8 cellular contexts compared by ENCODE assay signal in genomic region chr1:31934706-31935629, GRCh38. TPM values are rescaled to one million over a fixed set of nuclear protein-coding genes. Genes with fewer than 3 reads are reported as not detected.
A peak's percentile ranks its signal among the peaks of the same experiment; 100 is the strongest.
DNase-seq lines count a peak whose midpoint lies in the region; ATAC-seq and TF ChIP-seq lines count a peak whose summit lies in the region.

No MANE protein-coding gene starts in this region.

- H3K9me2 ChIP-seq in HCT116 (ENCODE audit: insufficient read depth): no peaks in the 10 kb centered on the region

- intact Hi-C loops in HCT116 (cut with micrococcal nuclease): no loop called here
- intact Hi-C loops in activated B cell treated with CpG ODN at 0.5 μM for 24 hours (cut with micrococcal nuclease): loop anchor here (2.0 to 10.0 kb wide), 6 partner anchors 22 to 882 kb away; partner anchors contain the start of genes ADGRB2, MARCKSL1, S100PBP and TMEM39B

- H3K9me3 Mint-ChIP-seq in activated B cell treated with CpG ODN at 0.5 μM for 24 hours: no peaks in the 10 kb centered on the region
- H3K9me3 Mint-ChIP-seq in stimulated activated memory B cell treated with anti-CD40 and anti-IgM and Interleukin-4, amounts not matched to agents 10 μg/mL and 1 μg/mL and 100 μg/mL, for 72 hours: no peaks in the 10 kb centered on the region

- H3K27ac ChIP-seq in 22Rv1: peak overlapping the region; percentile 63
- H3K27ac ChIP-seq in HCT116 (ENCODE audit: low read depth, low read length): peak overlapping the region; percentile 95

- peaks cover 21% of the 10 kb centered on the region for H3K36me3 Mint-ChIP-seq in activated B cell treated with CpG ODN at 0.5 μM for 24 hours (ENCODE audit: low read depth)
- H3K36me3 Mint-ChIP-seq in stimulated activated memory B cell treated with anti-CD40 and anti-IgM and Interleukin-4, amounts not matched to agents 10 μg/mL and 1 μg/mL and 100 μg/mL, for 72 hours: peaks cover 18% of the 10 kb centered on the region

- H3K9me3 ChIP-seq in HCT116 (ENCODE audit: control insufficient read depth in 1 of 2, insufficient read depth in 1 of 2, low read depth in 1 of 2, low read length in 2 of 2): no peaks in the 10 kb centered on the region

- DNase-seq in HCT116 (ENCODE audit: low read depth, low spot score) (no peak), activated B cell treated with CpG ODN at 0.5 μM for 24 hours (no peak), fibroblast of villous mesenchyme (ENCODE audit: low read depth) (peak; percentile 85), NCI-H510A (lab: John Stamatoyannopoulos, UW) (no peak)
- DNase-seq in effector CD4-positive, alpha-beta T cell: no peak
- DNase-seq in effector CD8-positive, alpha-beta T cell (lab: John Stamatoyannopoulos, UW): no peak

- H3K4me3 ChIP-seq in HCT116 (replicated peaks in 1 of 2; ENCODE audit: low read depth in 1 of 2, low read length in 2 of 2): peak overlapping the region; percentile 27 to 92
- peak overlapping the region; percentile 90 for H3K4me3 ChIP-seq in fibroblast of villous mesenchyme (ENCODE audit: low read depth, low read length)

- peak overlapping the region; percentile 91 for H3K4me3 Mint-ChIP-seq in activated B cell treated with CpG ODN at 0.5 μM for 24 hours
- H3K4me3 Mint-ChIP-seq in stimulated activated memory B cell treated with anti-CD40 and anti-IgM and Interleukin-4, amounts not matched to agents 10 μg/mL and 1 μg/mL and 100 μg/mL, for 72 hours: peak overlapping the region; percentile 93

- H3K27me3 Mint-ChIP-seq in activated B cell treated with CpG ODN at 0.5 μM for 24 hours: no peaks in the 10 kb centered on the region
- no peaks in the 10 kb centered on the region for H3K27me3 Mint-ChIP-seq in stimulated activated memory B cell treated with anti-CD40 and anti-IgM and Interleukin-4, amounts not matched to agents 10 μg/mL and 1 μg/mL and 100 μg/mL, for 72 hours

- BruUV-seq in HCT116 (replicated peaks; lab: Mats Ljungman, UMichigan): TSS peak; percentile 90

- H3K36me3 ChIP-seq in HCT116 (ENCODE audit: control insufficient read depth in 1 of 2, insufficient read depth in 2 of 2, low read length in 2 of 2): 0 out of 4 replicates have a peak, but pooled peaks cover 0 to 6% of the 10 kb centered on the region in 2 experiments

- no peak for TF ChIP-seq POLR2A in HCT116 (IDR thresholded peaks at IDR 0.05; ENCODE audit: borderline replicate concordance, extremely low read depth, insufficient read depth, insufficient read length)

- TF ChIP-seq CTCF in 22Rv1 (IDR thresholded peaks at IDR 0.05): no peak
- no peak for TF ChIP-seq CTCF in HCT116 (IDR thresholded peaks at IDR 0.05 in 2 of 3, conservative IDR thresholded peaks at IDR 0.05 in 1 of 3; ENCODE audit: borderline replicate concordance in 1 of 3, insufficient read depth in 1 of 3, low read depth in 2 of 3, low read length in 2 of 3)
- TF ChIP-seq CTCF in activated B cell treated with CpG ODN at 0.5 μM for 24 hours (IDR thresholded peaks at IDR 0.05): no peak
- no peak for TF ChIP-seq CTCF in fibroblast of villous mesenchyme (IDR thresholded peaks at IDR 0.05; ENCODE audit: insufficient read depth, low read depth, low read length)

- TF ChIP-seq RAD21 in HCT116 (IDR thresholded peaks at IDR 0.05; ENCODE audit: low read depth): no peak

- peaks cover 73 to 86% of the 10 kb centered on the region in 2 experiments for H3K4me1 ChIP-seq in HCT116 (ENCODE audit: control insufficient read depth in 1 of 2, insufficient read depth in 2 of 2, low read length in 2 of 2)

- CTCF ChIA-PET in HCT116 (lab: Charles Lee) (interaction anchor here (1.6 kb wide), 1 partner anchor 29 kb away, joined by 16 read pairs; no protein-coding TSS in a partner anchor), activated B cell treated with CpG ODN at 0.5 μM for 24 hours (lab: Charles Lee) (interaction anchor here (0.9 to 2.5 kb wide), 5 partner anchors 11 to 146 kb away, joined by 3 to 14 read pairs (median 4); no protein-coding TSS in a partner anchor)

- peaks cover 79% of the 10 kb centered on the region for H3K79me2 ChIP-seq in HCT116 (ENCODE audit: insufficient read depth, low read length)

- POLR2A ChIA-PET in HCT116 (lab: Charles Lee): interaction anchor here (1.1 to 2.0 kb wide), 3 partner anchors 9 to 79 kb away, joined by 4 to 5 read pairs (median 4); partner anchors contain the start of gene KHDRBS1
- POLR2A ChIA-PET in activated B cell treated with CpG ODN at 0.5 μM for 24 hours (lab: Charles Lee): interaction anchor here (0.6 to 4.8 kb wide), 14 partner anchors 9 to 306 kb away, joined by 3 to 36 read pairs (median 4); partner anchors contain the start of gene PEF1

- RAD21 ChIA-PET in HCT116 (lab: Charles Lee; ENCODE audit: low non-redundant PET in 1 of 2, low total read pairs in 2 of 2, uncharacterized antibody in 2 of 2, unreplicated experiment in 2 of 2): no interaction called here

- peaks cover 49% of the 10 kb centered on the region; the same call in 1 of the 2 replicates for H4K20me1 ChIP-seq in HCT116 (ENCODE audit: insufficient read depth)

- peaks cover 87% of the 10 kb centered on the region for H3K4me1 Mint-ChIP-seq in activated B cell treated with CpG ODN at 0.5 μM for 24 hours
- peaks cover 86% of the 10 kb centered on the region for H3K4me1 Mint-ChIP-seq in stimulated activated memory B cell treated with anti-CD40 and anti-IgM and Interleukin-4, amounts not matched to agents 10 μg/mL and 1 μg/mL and 100 μg/mL, for 72 hours

- H3K4me2 ChIP-seq in HCT116 (ENCODE audit: low read length): peak overlapping the region; percentile 93

- H3K9ac ChIP-seq in HCT116 (ENCODE audit: low read length): peak overlapping the region; percentile 88

- ATAC-seq in HCT116 (no peak), activated B cell treated with CpG ODN at 0.5 μM for 24 hours (ENCODE audit: low read depth) (no peak)
- no peak for ATAC-seq in stimulated activated memory B cell treated with anti-CD40 and anti-IgM and Interleukin-4, amounts not matched to agents 10 μg/mL and 1 μg/mL and 100 μg/mL, for 72 hours

- no peaks in the 10 kb centered on the region for H3K27me3 ChIP-seq in HCT116 (ENCODE audit: insufficient read depth, low read length)

- H2AFZ ChIP-seq in HCT116 (ENCODE audit: low read depth, low read length, poor library complexity, severe bottlenecking): no peak overlapping the region

- H3K27ac Mint-ChIP-seq in activated B cell treated with CpG ODN at 0.5 μM for 24 hours: peak overlapping the region; percentile 92
- peak overlapping the region; percentile 92 for H3K27ac Mint-ChIP-seq in stimulated activated memory B cell treated with anti-CD40 and anti-IgM and Interleukin-4, amounts not matched to agents 10 μg/mL and 1 μg/mL and 100 μg/mL, for 72 hours

TF ChIP-seq in HCT116, 20 proteins besides CTCF, POLR2A, EP300 and RAD21:
- TF ChIP-seq POLR2AphosphoS5 (IDR thresholded peaks at IDR 0.05; ENCODE audit: low read depth, low read length): peak; percentile 30; the same call in 1 of the 2 replicates
- TF ChIP-seq SIN3A (IDR thresholded peaks at IDR 0.05; ENCODE audit: low read depth): no peak

RNA-seq across cellular contexts. Expression of gene PTP4A2, which starts 3.2 kb away (rescaled TPM):
- 267 TPM for total RNA-seq in HCT116 (2021; ENCODE audit: unreplicated experiment)
- polyA plus RNA-seq in HCT116 (2012): 219 and 237 TPM in 2 replicates
- total RNA-seq in activated B cell treated with CpG ODN at 0.5 μM for 24 hours: 249 and 275 TPM in 2 replicates
- 388 and 503 TPM in 2 replicates for total RNA-seq in fibroblast of villous mesenchyme
